In genomic region chr6:72715119-72715518, GRCh38 we compare ENCODE assay signal across 17 cellular contexts.
DNase-seq lines count a peak whose midpoint lies in the region; FAIRE-seq and TF ChIP-seq lines count a peak whose summit lies in the region.
"Had no signal": no experiment of that assay in that cellular context is flagged by ENCODE, and none has a peak within 500 bp of the region (broad histone marks: within the 10 kb centered on the region; RNA-seq: fewer than 3 reads in every experiment).

No MANE protein-coding gene starts in this region.

- H3K4me3 ChIP-seq in epithelial cell of esophagus (ENCODE audit: low read length) (no peak overlapping the region), keratinocyte (ENCODE audit: control insufficient read depth in 2 of 3, extremely low read depth in 1 of 3, insufficient read depth in 2 of 3, low read depth in 1 of 3, low read length in 3 of 3) (no peak overlapping the region), thyroid gland (replicated peaks in 1 of 3) (no peak overlapping the region)
- no peak overlapping the region for H3K4me3 ChIP-seq in CD8-positive, alpha-beta memory T cell (ENCODE audit: low read length)
- H3K4me3 ChIP-seq: A549 had no signal

- no peaks in the 10 kb centered on the region for H3K79me2 ChIP-seq in keratinocyte (ENCODE audit: control insufficient read depth, insufficient read depth, low read length)

- intact Hi-C loops in thyroid gland (cut with DNase I) = no loop called here

- H3K36me3 ChIP-seq in keratinocyte (ENCODE audit: control insufficient read depth in 2 of 2, extremely low read depth in 1 of 2, insufficient read depth in 2 of 2, low read length in 2 of 2) = no peaks in the 10 kb centered on the region
- no peaks in the 10 kb centered on the region for H3K36me3 ChIP-seq in thyroid gland
- no peaks in the 10 kb centered on the region for H3K36me3 ChIP-seq in CD8-positive, alpha-beta memory T cell (ENCODE audit: insufficient read depth, low read length)
- H3K36me3 ChIP-seq: BE2C had no signal

- no peak overlapping the region for H3K27ac ChIP-seq in keratinocyte (ENCODE audit: control insufficient read depth, insufficient read depth, low read length)
- peak overlapping the region in 1 of 3 donors; percentile 48 for H3K27ac ChIP-seq in thyroid gland
- H3K27ac ChIP-seq in CD8-positive, alpha-beta memory T cell (ENCODE audit: low read depth, low read length) = no peak overlapping the region
- H3K27ac ChIP-seq: A549, C4-2B, HL-60 had no signal

- H3K27me3 Mint-ChIP-seq in CD8-positive, alpha-beta memory T cell = peaks cover 0 to 3% of the 10 kb centered on the region in 2 donors
- H3K27me3 Mint-ChIP-seq: CD4-positive, alpha-beta memory T cell had no signal

- FAIRE-seq in H54 (lab: Jason Lieb, UNC) (peak; percentile 23), keratinocyte (lab: Jason Lieb, UNC) (peak; percentile 62)
- FAIRE-seq: A549, D721Med, GM12892 had no signal

- TF ChIP-seq POLR2A in H54 (IDR thresholded peaks at IDR 0.05; ENCODE audit: low read depth, low read length) (no peak), thyroid gland (IDR thresholded peaks at IDR 0.05) (no peak)

- 29 to 35% methylated on average over 5 of the region's 5 CpGs for whole genome bisulfite sequencing in thyroid gland, 2 donors

- TF ChIP-seq CTCF in epithelial cell of esophagus (IDR thresholded peaks at IDR 0.05; ENCODE audit: insufficient read depth, low read depth, low read length, missing control alignments) = no peak
- no peak for TF ChIP-seq CTCF in keratinocyte (optimal IDR thresholded peaks at IDR 0.05 in 1 of 3, IDR thresholded peaks at IDR 0.05 in 1 of 3, conservative IDR thresholded peaks at IDR 0.05 in 1 of 3; ENCODE audit: extremely low read depth in 1 of 3, insufficient read depth in 2 of 3, low read length in 3 of 3)
- TF ChIP-seq CTCF in thyroid gland (IDR thresholded peaks at IDR 0.05) = no peak

- H3K27me3 ChIP-seq in keratinocyte (ENCODE audit: control insufficient read depth, extremely low read depth, insufficient read depth, low read length) (no peaks in the 10 kb centered on the region), thyroid gland (no peaks in the 10 kb centered on the region)
- H3K27me3 ChIP-seq in CD8-positive, alpha-beta memory T cell (ENCODE audit: insufficient read depth, low read length, poor library complexity, severe bottlenecking) = no peaks in the 10 kb centered on the region
- H3K27me3 ChIP-seq: BE2C had no signal

- no peaks in the 10 kb centered on the region for H3K9me1 ChIP-seq in keratinocyte (ENCODE audit: control insufficient read depth, extremely low read depth, insufficient read depth, low read length)

- no peaks in the 10 kb centered on the region for H3K4me1 Mint-ChIP-seq in CD8-positive, alpha-beta memory T cell
- H3K4me1 Mint-ChIP-seq: CD4-positive, alpha-beta memory T cell had no signal

- H3K27ac Mint-ChIP-seq in CD8-positive, alpha-beta memory T cell = no peak overlapping the region
- H3K27ac Mint-ChIP-seq: CD4-positive, alpha-beta memory T cell had no signal

- peaks cover 0 to 11% (median 5%) of the 10 kb centered on the region in 5 donors for H3K9me3 Mint-ChIP-seq in CD8-positive, alpha-beta memory T cell

- H3K4me1 ChIP-seq in keratinocyte (ENCODE audit: control insufficient read depth, extremely low read depth, insufficient read depth, low read length) (no peaks in the 10 kb centered on the region), thyroid gland (peaks cover 0 to 3% of the 10 kb centered on the region in 2 donors)
- H3K4me1 ChIP-seq in CD8-positive, alpha-beta memory T cell (ENCODE audit: insufficient read depth, low read length) = no peaks in the 10 kb centered on the region
- H3K4me1 ChIP-seq: A549, BE2C had no signal

- H3K4me3 Mint-ChIP-seq in CD8-positive, alpha-beta memory T cell = no peak overlapping the region
- H3K4me3 Mint-ChIP-seq: CD4-positive, alpha-beta memory T cell had no signal

- H3K4me2 ChIP-seq in keratinocyte (ENCODE audit: control insufficient read depth, extremely low read depth, insufficient read depth, low read depth, low read length) = peak overlapping the region; percentile 22
- H3K4me2 ChIP-seq: A549 had no signal

- no peak overlapping the region for H3K9ac ChIP-seq in keratinocyte (ENCODE audit: control insufficient read depth, extremely low read depth, insufficient read depth, low read length)

- H3K9me3 ChIP-seq in keratinocyte (ENCODE audit: control insufficient read depth, low read depth, low read length) (no peaks in the 10 kb centered on the region), thyroid gland (no peaks in the 10 kb centered on the region)
- no peaks in the 10 kb centered on the region for H3K9me3 ChIP-seq in CD8-positive, alpha-beta memory T cell (ENCODE audit: low read length)
- H3K9me3 ChIP-seq: A549, BE2C had no signal

- peak overlapping the region; percentile 17 for H2AFZ ChIP-seq in keratinocyte (ENCODE audit: control insufficient read depth, low read length)

- CTCF ChIA-PET in CD8-positive, alpha-beta memory T cell (lab: Charles Lee) = no interaction called here

- peaks cover 0 to 14% (median 7%) of the 10 kb centered on the region in 3 donors for H3K36me3 Mint-ChIP-seq in CD8-positive, alpha-beta memory T cell
- H3K36me3 Mint-ChIP-seq: CD4-positive, alpha-beta memory T cell had no signal

- POLR2A ChIA-PET in CD8-positive, alpha-beta memory T cell (lab: Charles Lee) = no interaction called here

- dilution Hi-C loops in keratinocyte (cut with MboI; ENCODE audit: extremely low pct_ligation_motif_present, low sequenced_read_pairs) = no loop called here

- H4K20me1 ChIP-seq in keratinocyte (ENCODE audit: control insufficient read depth, extremely low read depth, insufficient read depth, low read length) = no peaks in the 10 kb centered on the region

- no peak for DNase-seq in H54 (ENCODE audit: insufficient read length, low spot score)
- DNase-seq in epithelial cell of esophagus (ENCODE audit: low read depth) = peak; percentile 42
- no peak for DNase-seq in keratinocyte (ENCODE audit: low read depth, low spot score)
- DNase-seq in thyroid gland = peak; percentile 22 to 34
- DNase-seq in activated CD8-positive, alpha-beta memory T cell treated with anti-CD3 and anti-CD28 coated beads for 24 hours = no peak
- no peak for DNase-seq in CD8-positive, alpha-beta memory T cell
- DNase-seq: BE2C; CD4-positive, alpha-beta memory T cell; COR-L47; DMS153; DMS79 treated with DMSO at 0.1 percent for 48 hours; EL had no signal

Comparison
In these comparisons a context has a peak if more than half of its experiments do, and no peak if none do; other contexts are left out.
1. DNase-seq: peak in epithelial cell of esophagus (single experiment) and thyroid gland (2 of 2); none in H54 (single experiment), keratinocyte (single experiment), activated CD8-positive, alpha-beta memory T cell treated with anti-CD3 and anti-CD28 coated beads for 24 hours (single experiment) and CD8-positive, alpha-beta memory T cell (0 of 5).